Comparison of ENCODE assay signal across 13 cellular contexts in the genomic region with DNA sequence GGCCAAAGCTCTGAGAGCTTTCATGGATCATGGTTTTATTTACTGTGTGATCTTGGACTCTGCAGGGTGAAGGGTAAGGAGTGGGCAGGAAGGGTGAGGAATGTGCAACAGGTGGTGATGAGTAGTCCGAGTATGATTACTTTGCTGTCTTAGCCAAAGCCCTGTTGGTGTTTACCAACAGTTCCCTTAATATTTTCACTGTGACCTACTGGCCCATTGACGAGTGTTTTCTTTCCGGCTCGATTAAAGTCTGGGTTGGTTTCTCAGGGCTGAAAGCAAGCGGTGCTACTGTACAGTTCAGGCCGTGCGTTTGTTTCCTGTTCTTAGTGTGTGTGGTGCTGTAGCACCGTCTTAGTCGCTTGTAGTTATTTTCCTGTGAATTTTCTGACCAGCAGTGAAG. TPM values are rescaled to one million over a fixed set of nuclear protein-coding genes. Genes with fewer than 3 reads are reported as not detected.
DNase-seq lines count a peak whose midpoint lies in the region; ATAC-seq, FAIRE-seq and TF ChIP-seq lines count a peak whose summit lies in the region.
"Had no signal": no experiment of that assay in that cellular context is flagged by ENCODE, and none has a peak within 500 bp of the region (broad histone marks: within the 10 kb centered on the region; RNA-seq: fewer than 3 reads in every experiment).

No MANE protein-coding gene starts in this region.

- peaks cover 0 to 19% (median 0%) of the 10 kb centered on the region in 3 donors for H3K4me1 ChIP-seq in pancreas

- CTCF ChIA-PET in CD4-positive, alpha-beta T cell (lab: Charles Lee), result no interaction called here

- 46 to 67% methylated on average over 9 of the region's 9 CpGs for WGBS in pancreas, 2 donors

- POLR2A ChIA-PET in CD4-positive, alpha-beta T cell (lab: Charles Lee), result no interaction called here

- no peak overlapping the region for H3K4me3 Mint-ChIP-seq in CD4-positive, alpha-beta T cell
- H3K4me3 Mint-ChIP-seq: natural killer cell had no signal

- no peak overlapping the region for H3K27ac Mint-ChIP-seq in CD4-positive, alpha-beta T cell
- H3K27ac Mint-ChIP-seq: natural killer cell had no signal

- TF ChIP-seq POLR2A in erythroblast (IDR thresholded peaks at IDR 0.05; ENCODE audit: low read length), result no peak

- FAIRE-seq in pancreas (lab: Jason Lieb, UNC) (no peak), D721Med (lab: Jason Lieb, UNC) (no peak)
- FAIRE-seq: HTR-8/SVneo had no signal

- DNase-seq in GM12865 (ENCODE audit: low read depth), result peak; percentile 61
- DNase-seq in amniotic epithelial cell (ENCODE audit: low read depth), result peak; percentile 64
- DNase-seq in pancreas, result no peak
- DNase-seq in CD4-positive, alpha-beta T cell, result no peak
- no peak for DNase-seq in erythroblast (lab: John Stamatoyannopoulos, UW)
- DNase-seq in D721Med (ENCODE audit: insufficient read length, low spot score), result no peak
- DNase-seq: activated effector memory CD4-positive, alpha-beta T cell treated with Interleukin-2 at 50 U/mL for 16 hours; natural killer cell; NCI-H2029 treated with DMSO at 0.1 percent for 48 hours; upper lobe of left lung had no signal

- no peaks in the 10 kb centered on the region for H3K36me3 ChIP-seq in pancreas
- H3K36me3 ChIP-seq: upper lobe of left lung had no signal

- H3K4me1 Mint-ChIP-seq in CD4-positive, alpha-beta T cell (ENCODE audit: low read depth), result no peaks in the 10 kb centered on the region
- H3K4me1 Mint-ChIP-seq: natural killer cell had no signal

- TF ChIP-seq CTCF in GM12865 (IDR thresholded peaks at IDR 0.05; ENCODE audit: insufficient read depth, low read depth, low read length, missing control alignments), result no peak
- TF ChIP-seq CTCF in pancreas (IDR thresholded peaks at IDR 0.05), result no peak
- no peak for TF ChIP-seq CTCF in CD4-positive, alpha-beta T cell (IDR thresholded peaks at IDR 0.05)
- TF ChIP-seq CTCF in D721Med (IDR thresholded peaks at IDR 0.05; ENCODE audit: insufficient read depth, missing control alignments), result no peak

- H3K36me3 Mint-ChIP-seq in CD4-positive, alpha-beta T cell (ENCODE audit: low read depth), result no peaks in the 10 kb centered on the region
- H3K36me3 Mint-ChIP-seq: natural killer cell had no signal

- no peaks in the 10 kb centered on the region for H3K9me3 Mint-ChIP-seq in CD4-positive, alpha-beta T cell
- H3K9me3 Mint-ChIP-seq: natural killer cell had no signal

- peak overlapping the region in 2 of 4 donors; percentile 95 to 98 for H3K27ac ChIP-seq in pancreas
- H3K27ac ChIP-seq in CD4-positive, alpha-beta T cell (ENCODE audit: low read depth, low read length), result no peak overlapping the region

- no peaks in the 10 kb centered on the region for H3K9me3 ChIP-seq in pancreas
- H3K9me3 ChIP-seq in CD4-positive, alpha-beta T cell (ENCODE audit: control insufficient read depth, low read length), result no peaks in the 10 kb centered on the region
- H3K9me3 ChIP-seq: upper lobe of left lung had no signal

- intact Hi-C loops in pancreas (cut with DNase I), result no loop called here
- intact Hi-C loops in CD4-positive, alpha-beta T cell (cut with DNase I, micrococcal nuclease), result no loop called here

- ATAC-seq in HG02642 (IDR thresholded peaks at IDR 0.05; ENCODE audit: poor library complexity, unreplicated experiment) (peak; percentile 24), pancreas (peak in 3 of 4 donors; percentile 3 to 10 (median 6)), GM19452 (IDR thresholded peaks at IDR 0.05; ENCODE audit: unreplicated experiment) (no peak)
- ATAC-seq in CD4-positive, alpha-beta T cell (ENCODE audit: poor library complexity), result no peak
- ATAC-seq: natural killer cell had no signal

- H3K27me3 Mint-ChIP-seq in CD4-positive, alpha-beta T cell, result peaks cover 23% of the 10 kb centered on the region

- H3K4me3 ChIP-seq in GM12865 (ENCODE audit: low read depth, low read length) (no peak overlapping the region), pancreas (peak overlapping the region in 2 of 4 donors; percentile 11 to 58)

- H3K27me3 ChIP-seq in pancreas, result no peaks in the 10 kb centered on the region
- peaks cover 6% of the 10 kb centered on the region for H3K27me3 ChIP-seq in CD4-positive, alpha-beta T cell (ENCODE audit: control insufficient read depth, insufficient read depth, low read length)
- H3K27me3 ChIP-seq: upper lobe of left lung had no signal

RNA-seq across cellular contexts. Expression of gene ARHGAP24, which starts 2.6 kb away (rescaled TPM):
- 10 to 100 TPM; 16.5 to 34.7 (median 18.9) TPM for total RNA-seq in pancreas
- 10 to 100 TPM; 10.5 to 11.5 TPM for polyA plus RNA-seq in pancreas
- under 1 TPM; 0.30 to 0.53 TPM for total RNA-seq in CD4-positive, alpha-beta T cell

Comparison
In these comparisons a context has a peak if more than half of its experiments do, and no peak if none do; other contexts are left out.
1. DNase-seq: peak in GM12865 (single experiment) and amniotic epithelial cell (single experiment); none in pancreas (0 of 6), CD4-positive, alpha-beta T cell (0 of 10), erythroblast (0 of 2) and D721Med (single experiment).
2. ATAC-seq: peak in HG02642 (single experiment) and pancreas (3 of 4); none in CD4-positive, alpha-beta T cell (single experiment) and GM19452 (single experiment).
3. RNA of gene ARHGAP24, which starts 2.6 kb away (total RNA-seq): 16.5 to 34.7 TPM in pancreas; 0.30 to 0.53 TPM in CD4-positive, alpha-beta T cell; every median in the first group is over 10 times any median in the second.